In the genomic region with DNA sequence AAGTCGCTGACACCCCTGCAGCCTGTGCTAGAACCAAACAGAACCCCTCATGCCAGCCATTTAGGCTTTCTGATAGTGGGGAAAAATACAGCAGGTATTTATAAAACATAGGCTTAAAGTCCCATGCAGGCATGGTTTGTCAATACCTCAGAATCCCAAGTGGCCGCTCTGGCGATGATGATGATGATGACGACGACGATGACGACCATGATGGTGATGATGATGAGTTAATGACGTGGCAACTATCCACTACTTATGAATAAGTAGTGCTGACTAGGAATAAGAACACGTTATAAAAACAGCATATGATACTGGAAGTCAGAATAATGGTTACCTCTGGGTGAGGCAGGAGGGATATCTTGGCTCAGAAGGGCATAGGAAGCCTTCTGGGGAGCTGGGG, we compare ENCODE assay signal across 11 cellular contexts.
"Had no signal": no experiment of that assay in that cellular context is flagged by ENCODE, and none has a peak within 500 bp of the region (broad histone marks: within the 10 kb centered on the region; RNA-seq: fewer than 3 reads in every experiment).

No MANE protein-coding gene starts in this region.

- H3K9me3 ChIP-seq: HAP-1 had no signal

- H3K27ac ChIP-seq: GM23248 had no signal

- DNase-seq: GM23248, GOT3, H7, H9, HCEC 1CT, HFFc6 had no signal

- H3K4me3 ChIP-seq: GM23248, GM23338, HAP-1 had no signal

- H2AFZ ChIP-seq: GM23248, GM23338 had no signal

- H3K36me3 ChIP-seq: HAP-1 had no signal

- H3K4me2 ChIP-seq: GM23338 had no signal

- ATAC-seq: GM23338, HCT116 had no signal

- H3K9ac ChIP-seq: GM23248 had no signal

- H3K4me1 ChIP-seq: HAP-1 had no signal

- FAIRE-seq: H1, H54 had no signal
